16 cellular contexts compared by ENCODE assay signal in genomic region chr3:122410111-122410510, GRCh38. TPM values are rescaled to one million over a fixed set of nuclear protein-coding genes. Genes with fewer than 3 reads are reported as not detected.
DNase-seq lines count a peak whose midpoint lies in the region; ATAC-seq and TF ChIP-seq lines count a peak whose summit lies in the region.
"Had no signal": no experiment of that assay in that cellular context is flagged by ENCODE, and none has a peak within 500 bp of the region (broad histone marks: within the 10 kb centered on the region; RNA-seq: fewer than 3 reads in every experiment).

No MANE protein-coding gene starts in this region.

- H3K36me3 ChIP-seq in PC-9 (ENCODE audit: low read depth): 0 out of 2 replicates have a peak, but pooled peaks cover 9% of the 10 kb centered on the region

- H3K27me3 Mint-ChIP-seq in activated naive CD4-positive, alpha-beta T cell treated with anti-CD3 and anti-CD28 coated beads, Interleukin-2, amount 50 U/mL, for 24 hours: no peaks in the 10 kb centered on the region
- H3K27me3 Mint-ChIP-seq in activated naive CD4-positive, alpha-beta T cell treated with anti-CD3 and anti-CD28 coated beads, Interleukin-2, amount 10 ng/mL, durations not matched to agents 7 days and 5 days: no peaks in the 10 kb centered on the region
- H3K27me3 Mint-ChIP-seq: CD4-positive, alpha-beta T cell had no signal

- no peaks in the 10 kb centered on the region for H3K27me3 ChIP-seq in PC-9 (ENCODE audit: insufficient read depth, low read depth)

- CTCF ChIA-PET in activated naive CD4-positive, alpha-beta T cell treated with anti-CD3 and anti-CD28 coated beads, Interleukin-2, amount 10 ng/mL, durations not matched to agents 7 days and 5 days (lab: Charles Lee): interaction anchor here (2.0 kb wide), 1 partner anchor 26 kb away, joined by 7 read pairs; the partner anchor contains the start of gene FAM162A
- CTCF ChIA-PET in PC-9 (lab: Charles Lee): no interaction called here

- H3K4me1 Mint-ChIP-seq in activated naive CD4-positive, alpha-beta T cell treated with anti-CD3 and anti-CD28 coated beads, Interleukin-2, amount 50 U/mL, for 24 hours: peaks cover 58% of the 10 kb centered on the region
- H3K4me1 Mint-ChIP-seq in activated naive CD4-positive, alpha-beta T cell treated with anti-CD3 and anti-CD28 coated beads, Interleukin-2, amount 10 ng/mL, durations not matched to agents 7 days and 5 days: peaks cover 29% of the 10 kb centered on the region
- H3K4me1 Mint-ChIP-seq in stimulated activated effector memory CD8-positive, alpha-beta T cell treated with anti-CD3 and anti-CD28 coated beads, Interleukin-12 subunit alpha, Interleukin-12 subunit beta, amount 100 ng/mL, for 72 hours: peaks cover 47% of the 10 kb centered on the region

- no peak overlapping the region for H2AFZ ChIP-seq in PC-9
- H2AFZ ChIP-seq: GM23248 had no signal

- H3K4me3 ChIP-seq in PC-9: no peak overlapping the region
- H3K4me3 ChIP-seq: GM23248 had no signal

- BruUV-seq in PC-9 (replicated peaks; lab: Mats Ljungman, UMichigan): no TSS peak

- no peaks in the 10 kb centered on the region for H3K9me2 ChIP-seq in PC-9 (ENCODE audit: insufficient read depth)

- peaks cover 26% of the 10 kb centered on the region for H3K36me3 Mint-ChIP-seq in activated naive CD4-positive, alpha-beta T cell treated with anti-CD3 and anti-CD28 coated beads, Interleukin-2, amount 50 U/mL, for 24 hours
- peaks cover 42% of the 10 kb centered on the region for H3K36me3 Mint-ChIP-seq in activated naive CD4-positive, alpha-beta T cell treated with anti-CD3 and anti-CD28 coated beads, Interleukin-2, amount 10 ng/mL, durations not matched to agents 7 days and 5 days
- H3K36me3 Mint-ChIP-seq in stimulated activated effector memory CD8-positive, alpha-beta T cell treated with anti-CD3 and anti-CD28 coated beads, Interleukin-12 subunit alpha, Interleukin-12 subunit beta, amount 100 ng/mL, for 72 hours: peaks cover 95% of the 10 kb centered on the region

- TF ChIP-seq CTCF in PC-9 (conservative IDR thresholded peaks at IDR 0.05): no peak

- no peak overlapping the region for H3K4me3 Mint-ChIP-seq in activated naive CD4-positive, alpha-beta T cell treated with anti-CD3 and anti-CD28 coated beads, Interleukin-2, amount 50 U/mL, for 24 hours
- H3K4me3 Mint-ChIP-seq in activated naive CD4-positive, alpha-beta T cell treated with anti-CD3 and anti-CD28 coated beads, Interleukin-2, amount 10 ng/mL, durations not matched to agents 7 days and 5 days: no peak overlapping the region
- no peak overlapping the region for H3K4me3 Mint-ChIP-seq in stimulated activated effector memory CD8-positive, alpha-beta T cell treated with anti-CD3 and anti-CD28 coated beads, Interleukin-12 subunit alpha, Interleukin-12 subunit beta, amount 100 ng/mL, for 72 hours
- H3K4me3 Mint-ChIP-seq: CD4-positive, alpha-beta T cell had no signal

- H4K20me1 ChIP-seq in PC-9 (ENCODE audit: insufficient read depth): no peaks in the 10 kb centered on the region

- no peak for ATAC-seq in stimulated activated effector memory CD8-positive, alpha-beta T cell treated with anti-CD3 and anti-CD28 coated beads, Interleukin-12 subunit alpha, Interleukin-12 subunit beta, amount 100 ng/mL, for 72 hours
- ATAC-seq in GM19397 (IDR thresholded peaks at IDR 0.05; ENCODE audit: unreplicated experiment): no peak
- no peak for ATAC-seq in HG03045 (IDR thresholded peaks at IDR 0.05; ENCODE audit: unreplicated experiment)
- ATAC-seq: HCT116 had no signal

- no peaks in the 10 kb centered on the region for H3K9me3 Mint-ChIP-seq in activated naive CD4-positive, alpha-beta T cell treated with anti-CD3 and anti-CD28 coated beads, Interleukin-2, amount 50 U/mL, for 24 hours
- H3K9me3 Mint-ChIP-seq in activated naive CD4-positive, alpha-beta T cell treated with anti-CD3 and anti-CD28 coated beads, Interleukin-2, amount 10 ng/mL, durations not matched to agents 7 days and 5 days: no peaks in the 10 kb centered on the region
- H3K9me3 Mint-ChIP-seq in stimulated activated effector memory CD8-positive, alpha-beta T cell treated with anti-CD3 and anti-CD28 coated beads, Interleukin-12 subunit alpha, Interleukin-12 subunit beta, amount 100 ng/mL, for 72 hours: no peaks in the 10 kb centered on the region
- H3K9me3 Mint-ChIP-seq: CD4-positive, alpha-beta T cell had no signal

- DNase-seq in activated naive CD4-positive, alpha-beta T cell treated with anti-CD3 and anti-CD28 coated beads, Interleukin-2, amount 10 ng/mL, durations not matched to agents 7 days and 5 days: no peak
- no peak for DNase-seq in PC-9
- DNase-seq in epithelial cell of prostate (ENCODE audit: low read depth, low spot score): no peak
- no peak for DNase-seq in stimulated activated effector memory CD8-positive, alpha-beta T cell treated with anti-CD3 and anti-CD28 coated beads, Interleukin-12 subunit alpha, Interleukin-12 subunit beta, amount 100 ng/mL, for 72 hours (ENCODE audit: low spot score in 2 of 2)
- no peak for DNase-seq in glomerular visceral epithelial cell (ENCODE audit: extremely low spot score)
- DNase-seq: AML-193; CD4-positive, alpha-beta T cell; DMS79 treated with DMSO at 0.1 percent for 48 hours; GM23248; NCI-H146; NCI-H2081 treated with DMSO at 0.1 percent for 48 hours; NCI-H524 had no signal

- H3F3A ChIP-seq in PC-9 (ENCODE audit: insufficient read depth, low read depth): peaks cover 7% of the 10 kb centered on the region

- peaks cover 22% of the 10 kb centered on the region for H3K79me2 ChIP-seq in PC-9 (ENCODE audit: low read depth)

- H3K4me1 ChIP-seq in PC-9 (replicated peaks; ENCODE audit: insufficient read depth): peaks cover 24% of the 10 kb centered on the region

- no peaks in the 10 kb centered on the region for H3K9me3 ChIP-seq in PC-9 (ENCODE audit: insufficient read depth, low read depth)

- peak overlapping the region; percentile 51 for H3K27ac Mint-ChIP-seq in activated naive CD4-positive, alpha-beta T cell treated with anti-CD3 and anti-CD28 coated beads, Interleukin-2, amount 50 U/mL, for 24 hours
- no peak overlapping the region for H3K27ac Mint-ChIP-seq in activated naive CD4-positive, alpha-beta T cell treated with anti-CD3 and anti-CD28 coated beads, Interleukin-2, amount 10 ng/mL, durations not matched to agents 7 days and 5 days
- peak overlapping the region; percentile 48 for H3K27ac Mint-ChIP-seq in stimulated activated effector memory CD8-positive, alpha-beta T cell treated with anti-CD3 and anti-CD28 coated beads, Interleukin-12 subunit alpha, Interleukin-12 subunit beta, amount 100 ng/mL, for 72 hours

- POLR2A ChIA-PET in PC-9 (lab: Charles Lee; ENCODE audit: unreplicated experiment): no interaction called here

- intact Hi-C loops in PC-9 (cut with micrococcal nuclease; ENCODE audit: unreplicated experiment): no loop called here

- H3K27ac ChIP-seq in PC-9: peak overlapping the region; percentile 21; the same call in 1 of the 2 replicates
- peak overlapping the region; percentile 79 for H3K27ac ChIP-seq in epithelial cell of prostate
- H3K27ac ChIP-seq: GM23248 had no signal

- no peak overlapping the region for H3K4me2 ChIP-seq in PC-9

RNA-seq across cellular contexts. Expression of gene WDR5B, which starts 5.8 kb away (rescaled TPM):
- 4.5 and 5.8 TPM in 2 replicates for total RNA-seq in PC-9 (2021)

RNA-seq across cellular contexts. Expression of gene FAM162A, which starts 26.1 kb away (rescaled TPM):
- total RNA-seq in PC-9 (2021): 36.8 and 41.0 TPM in 2 replicates

RNA-seq across cellular contexts. Expression of gene MIX23, which starts 27.1 kb away (rescaled TPM):
- 44.8 and 63.6 TPM in 2 replicates for total RNA-seq in PC-9 (2021)
